ENCODE assay signal across 18 cellular contexts in genomic region chr15:80992436-80992835, GRCh38.
"Had no signal": no experiment of that assay in that cellular context is flagged by ENCODE, and none has a peak within 500 bp of the region (broad histone marks: within the 10 kb centered on the region; RNA-seq: fewer than 3 reads in every experiment).

No MANE protein-coding gene starts in this region.

- H3K27me3 ChIP-seq: dorsolateral prefrontal cortex, sigmoid colon, testis, upper lobe of left lung had no signal

- ATAC-seq: activated naive CD4-positive, alpha-beta T cell treated with anti-CD3 and anti-CD28 coated beads, Interleukin-2, amount 50 U/mL, for 72 hours; stimulated activated memory B cell treated with anti-CD40 and anti-IgM and Interleukin-4, amounts not matched to agents 10 μg/mL and 1 μg/mL and 100 μg/mL, for 72 hours had no signal

- H3K4me3 ChIP-seq: lung, sigmoid colon, testis, upper lobe of left lung had no signal

- H3K36me3 ChIP-seq: sigmoid colon, upper lobe of left lung had no signal

- H3K9me3 ChIP-seq: sigmoid colon, testis, upper lobe of left lung had no signal

- H3K27ac ChIP-seq: upper lobe of left lung, VCaP had no signal

- DNase-seq: activated CD4-positive, alpha-beta T cell treated with anti-CD3 and anti-CD28 coated beads, Interleukin-2, amount 50 U/mL, for 1 hour; activated CD4-positive, CD25-positive, alpha-beta regulatory T cell treated with anti-CD3 and anti-CD28 coated beads, Interleukin-2, amount 50 U/mL, for 72 hours; activated CD8-positive, alpha-beta memory T cell treated with anti-CD3 and anti-CD28 coated beads, Interleukin-2, amount 50 U/mL, for 4 hours; activated effector memory CD4-positive, alpha-beta T cell treated with Interleukin-2 at 50 U/mL for 16 hours; activated T-cell treated with anti-CD3 and anti-CD28 coated beads, Interleukin-2, amount 50 U/mL, for 48 hours; dorsolateral prefrontal cortex; hippocampal formation; midbrain; nucleus accumbens; posterior cingulate gyrus; sigmoid colon; stimulated activated CD4-positive, alpha-beta T cell treated with anti-CD3 and anti-CD28 coated beads, Interleukin-4, amount 100 ng/mL, for 4 hours; testis; upper lobe of left lung had no signal
